25 cellular contexts compared by ENCODE assay signal in the genomic region with DNA sequence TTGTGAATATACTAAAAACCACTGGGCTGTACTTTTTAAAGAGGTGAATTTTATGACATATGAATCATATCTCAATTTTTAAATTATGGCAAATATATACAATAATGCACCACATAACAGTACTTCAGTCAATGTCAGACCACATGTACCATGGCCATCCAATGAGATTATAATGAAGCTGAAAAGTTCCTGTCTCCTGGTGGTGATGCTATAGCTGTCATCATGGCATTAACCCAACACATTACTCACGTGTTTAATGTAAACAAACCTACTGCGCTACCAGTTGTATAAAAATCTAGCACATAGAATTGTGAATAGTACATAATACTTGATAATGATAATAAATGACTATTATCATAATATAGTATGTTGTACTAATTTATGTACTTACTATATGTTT.
"Had no signal": no experiment of that assay in that cellular context is flagged by ENCODE, and none has a peak within 500 bp of the region (broad histone marks: within the 10 kb centered on the region; RNA-seq: fewer than 3 reads in every experiment).

No MANE protein-coding gene starts in this region.

- H3K9ac ChIP-seq: parathyroid adenoma had no signal

- H3K27ac Mint-ChIP-seq: effector memory CD8-positive, alpha-beta T cell; immature natural killer cell; memory B cell; naive B cell; nephron progenitor cell; stimulated activated memory B cell treated with anti-CD40 and anti-IgM and Interleukin-4, amounts not matched to agents 10 μg/mL and 1 μg/mL and 100 μg/mL, for 72 hours; stimulated activated naive CD8-positive, alpha-beta T cell treated with anti-CD3 and anti-CD28 coated beads, Interleukin-15, Interleukin-2, amounts not matched to agents 100 ng/mL and 50 ng/mL, for 24 hours had no signal

- H3K36me3 ChIP-seq: esophagus muscularis mucosa, gastroesophageal sphincter, left ventricle myocardium inferior, lower lobe of right lung, right lobe of liver, tibial artery, upper lobe of left lung, uterus had no signal

- H2AFZ ChIP-seq: parathyroid adenoma had no signal

- H3K27ac ChIP-seq: epithelial cell of prostate, esophagus muscularis mucosa, gastroesophageal sphincter, left ventricle myocardium inferior, lower lobe of right lung, parathyroid adenoma, psoas muscle, right lobe of liver, tibial artery, upper lobe of left lung, uterus had no signal

- H3K4me1 ChIP-seq: esophagus muscularis mucosa, gastroesophageal sphincter, left ventricle myocardium inferior, lower lobe of right lung, parathyroid adenoma, psoas muscle, uterus had no signal

- H3K4me3 ChIP-seq: esophagus muscularis mucosa, gastroesophageal sphincter, left ventricle myocardium inferior, lower lobe of right lung, psoas muscle, right lobe of liver, tibial artery, upper lobe of left lung, uterus had no signal

- H3K9me3 ChIP-seq: esophagus muscularis mucosa, gastroesophageal sphincter, left ventricle myocardium inferior, lower lobe of right lung, psoas muscle, right lobe of liver, tibial artery, upper lobe of left lung, uterus had no signal

- FAIRE-seq: kidney had no signal

- H3K4me1 Mint-ChIP-seq: memory B cell, naive B cell had no signal

- H3K79me2 ChIP-seq: parathyroid adenoma had no signal

- H3K27me3 Mint-ChIP-seq: effector memory CD8-positive, alpha-beta T cell; stimulated activated naive CD8-positive, alpha-beta T cell treated with anti-CD3 and anti-CD28 coated beads, Interleukin-15, Interleukin-2, amounts not matched to agents 100 ng/mL and 50 ng/mL, for 24 hours had no signal

- H3K27me3 ChIP-seq: esophagus muscularis mucosa, gastroesophageal sphincter, right lobe of liver, tibial artery, upper lobe of left lung, uterus had no signal

- H3K36me3 Mint-ChIP-seq: immature natural killer cell; memory B cell; mesothelial cell of epicardium; naive B cell; stimulated activated memory B cell treated with anti-CD40 and anti-IgM and Interleukin-4, amounts not matched to agents 10 μg/mL and 1 μg/mL and 100 μg/mL, for 72 hours had no signal

- H3K4me3 Mint-ChIP-seq: effector memory CD8-positive, alpha-beta T cell; immature natural killer cell; memory B cell; mesothelial cell of epicardium; naive B cell; nephron progenitor cell; stimulated activated memory B cell treated with anti-CD40 and anti-IgM and Interleukin-4, amounts not matched to agents 10 μg/mL and 1 μg/mL and 100 μg/mL, for 72 hours; stimulated activated naive CD8-positive, alpha-beta T cell treated with anti-CD3 and anti-CD28 coated beads, Interleukin-15, Interleukin-2, amounts not matched to agents 100 ng/mL and 50 ng/mL, for 24 hours had no signal

- DNase-seq: effector memory CD8-positive, alpha-beta T cell; foreskin fibroblast; glutamatergic neuron; immature natural killer cell; kidney; left cardiac atrium; left ventricle myocardium inferior; lower lobe of right lung; naive B cell; nephron progenitor cell; psoas muscle; retina; right lobe of liver; stimulated activated CD4-positive, alpha-beta T cell treated with anti-CD3 and anti-CD28 coated beads, Interleukin-4, amount 100 ng/mL, for 24 hours; tibial artery; upper lobe of left lung; uterus had no signal

- H3K9me3 Mint-ChIP-seq: immature natural killer cell; memory B cell; mesothelial cell of epicardium; naive B cell; nephron progenitor cell; stimulated activated naive CD8-positive, alpha-beta T cell treated with anti-CD3 and anti-CD28 coated beads, Interleukin-15, Interleukin-2, amounts not matched to agents 100 ng/mL and 50 ng/mL, for 24 hours had no signal
